In genomic region chr5:91397791-91398190, GRCh38 we compare ENCODE assay signal across 23 cellular contexts. TPM values are rescaled to one million over a fixed set of nuclear protein-coding genes. Genes with fewer than 3 reads are reported as not detected.
DNase-seq lines count a peak whose midpoint lies in the region; ATAC-seq and TF ChIP-seq lines count a peak whose summit lies in the region.
"Had no signal": no experiment of that assay in that cellular context is flagged by ENCODE, and none has a peak within 500 bp of the region (broad histone marks: within the 10 kb centered on the region; RNA-seq: fewer than 3 reads in every experiment).

No MANE protein-coding gene starts in this region.

- no peaks in the 10 kb centered on the region for H3K36me3 Mint-ChIP-seq in activated T-cell treated with anti-CD3 and anti-CD28 coated beads, Interleukin-2, amount 50 U/mL, for 72 hours (ENCODE audit: insufficient read depth in 2 of 2)
- no peaks in the 10 kb centered on the region for H3K36me3 Mint-ChIP-seq in stimulated activated effector memory CD8-positive, alpha-beta T cell treated with anti-CD3 and anti-CD28 coated beads, Interleukin-12 subunit alpha, Interleukin-12 subunit beta, amount 100 ng/mL, for 72 hours
- H3K36me3 Mint-ChIP-seq: CD4-positive, CD25-positive, alpha-beta regulatory T cell had no signal

- H3K79me2 ChIP-seq in KMS-11 (ENCODE audit: insufficient read depth, low read depth) = no peaks in the 10 kb centered on the region

- peaks cover 13% of the 10 kb centered on the region for H3K4me1 ChIP-seq in KMS-11 (ENCODE audit: low read depth, poor library complexity, severe bottlenecking)
- H3K4me1 ChIP-seq: right lobe of liver had no signal

- no peak overlapping the region for H3K4me3 ChIP-seq in KMS-11 (IDR thresholded peaks at IDR 0.05; ENCODE audit: insufficient read depth, low read depth, low read length)
- H3K4me3 ChIP-seq: cardiac muscle cell, right lobe of liver had no signal

- no peaks in the 10 kb centered on the region for H3K9me3 Mint-ChIP-seq in activated T-cell treated with anti-CD3 and anti-CD28 coated beads, Interleukin-2, amount 50 U/mL, for 72 hours
- H3K9me3 Mint-ChIP-seq in stimulated activated effector memory CD8-positive, alpha-beta T cell treated with anti-CD3 and anti-CD28 coated beads, Interleukin-12 subunit alpha, Interleukin-12 subunit beta, amount 100 ng/mL, for 72 hours = no peaks in the 10 kb centered on the region
- H3K9me3 Mint-ChIP-seq: CD4-positive, CD25-positive, alpha-beta regulatory T cell had no signal

- H4K20me1 ChIP-seq in KMS-11 (ENCODE audit: insufficient read depth) = no peaks in the 10 kb centered on the region

- H3K27me3 Mint-ChIP-seq in activated T-cell treated with anti-CD3 and anti-CD28 coated beads, Interleukin-2, amount 50 U/mL, for 72 hours (ENCODE audit: low read depth) = no peaks in the 10 kb centered on the region
- H3K27me3 Mint-ChIP-seq: activated CD4-positive, alpha-beta T cell treated with anti-CD3 and anti-CD28 coated beads for 36 hours; CD4-positive, CD25-positive, alpha-beta regulatory T cell had no signal

- DNase-seq in activated T-cell treated with anti-CD3 and anti-CD28 coated beads, Interleukin-2, amount 50 U/mL, for 72 hours = no peak
- DNase-seq in activated T-cell treated with anti-CD3 and anti-CD28 coated beads, Interleukin-2, amount 50 U/mL, for 48 hours = no peak
- DNase-seq in stimulated activated effector memory CD8-positive, alpha-beta T cell treated with anti-CD3 and anti-CD28 coated beads, Interleukin-12 subunit alpha, Interleukin-12 subunit beta, amount 100 ng/mL, for 72 hours (ENCODE audit: low spot score in 2 of 2) = no peak
- DNase-seq in NCI-H345 treated with DMSO at 0.1 percent for 48 hours (lab: John Stamatoyannopoulos, UW; ENCODE audit: unreplicated experiment) = no peak
- DNase-seq in activated effector memory CD4-positive, alpha-beta T cell treated with Interleukin-2 at 50 U/mL for 16 hours = no peak
- no peak for DNase-seq in stimulated activated CD4-positive, alpha-beta T cell treated with anti-CD3 and anti-CD28 coated beads, Interleukin-2, amount 100 ng/mL, for 24 hours
- DNase-seq: ACHN; activated CD4-positive, alpha-beta T cell treated with anti-CD3 and anti-CD28 coated beads for 36 hours; activated T-cell treated with anti-CD3 and anti-CD28 coated beads, Interleukin-2, amount 50 U/mL, for 1 hour; DMS79 treated with DMSO at 0.1 percent for 48 hours; effector CD4-positive, alpha-beta T cell; kidney glomerular epithelial cell; midbrain; NCI-H146; NCI-H2227 treated with DMSO at 0.1 percent for 48 hours; right lobe of liver; substantia nigra had no signal

- no peaks in the 10 kb centered on the region for H3K36me3 ChIP-seq in KMS-11 (ENCODE audit: insufficient read depth)
- H3K36me3 ChIP-seq: cardiac muscle cell, neutrophil, right lobe of liver had no signal

- no peak overlapping the region for H3K4me3 Mint-ChIP-seq in activated T-cell treated with anti-CD3 and anti-CD28 coated beads, Interleukin-2, amount 50 U/mL, for 72 hours
- no peak overlapping the region for H3K4me3 Mint-ChIP-seq in stimulated activated effector memory CD8-positive, alpha-beta T cell treated with anti-CD3 and anti-CD28 coated beads, Interleukin-12 subunit alpha, Interleukin-12 subunit beta, amount 100 ng/mL, for 72 hours
- H3K4me3 Mint-ChIP-seq: activated CD4-positive, alpha-beta T cell treated with anti-CD3 and anti-CD28 coated beads for 36 hours; CD4-positive, CD25-positive, alpha-beta regulatory T cell had no signal

- H2AFZ ChIP-seq in KMS-11 (ENCODE audit: low read depth) = no peak overlapping the region

- H3K27me3 ChIP-seq in KMS-11 (ENCODE audit: insufficient read depth, low read depth) = no peaks in the 10 kb centered on the region
- H3K27me3 ChIP-seq: cardiac muscle cell, neutrophil, right lobe of liver had no signal

- H3K9ac ChIP-seq in KMS-11 = no peak overlapping the region

- H3K4me2 ChIP-seq in KMS-11 = peak overlapping the region; percentile 39; the same call in 1 of the 2 replicates

- no peak for TF ChIP-seq CTCF in KMS-11 (conservative IDR thresholded peaks at IDR 0.05; ENCODE audit: low read depth, low read length)

- ATAC-seq in activated T-cell treated with anti-CD3 and anti-CD28 coated beads, Interleukin-2, amount 50 U/mL, for 72 hours (replicated peaks in 1 of 2) = no peak
- peak; percentile 85 for ATAC-seq in HG02610 (IDR thresholded peaks at IDR 0.05; ENCODE audit: unreplicated experiment)
- no peak for ATAC-seq in stimulated activated effector memory CD8-positive, alpha-beta T cell treated with anti-CD3 and anti-CD28 coated beads, Interleukin-12 subunit alpha, Interleukin-12 subunit beta, amount 100 ng/mL, for 72 hours
- ATAC-seq: activated CD4-positive, alpha-beta T cell treated with anti-CD3 and anti-CD28 coated beads for 36 hours; right lobe of liver; Right ventricle myocardium inferior had no signal

- H3K27ac Mint-ChIP-seq in activated T-cell treated with anti-CD3 and anti-CD28 coated beads, Interleukin-2, amount 50 U/mL, for 72 hours = peak overlapping the region; percentile 25
- H3K27ac Mint-ChIP-seq in stimulated activated effector memory CD8-positive, alpha-beta T cell treated with anti-CD3 and anti-CD28 coated beads, Interleukin-12 subunit alpha, Interleukin-12 subunit beta, amount 100 ng/mL, for 72 hours = peak overlapping the region; percentile 13
- H3K27ac Mint-ChIP-seq: activated CD4-positive, alpha-beta T cell treated with anti-CD3 and anti-CD28 coated beads for 36 hours had no signal

- peaks cover 7% of the 10 kb centered on the region for H3K4me1 Mint-ChIP-seq in activated T-cell treated with anti-CD3 and anti-CD28 coated beads, Interleukin-2, amount 50 U/mL, for 72 hours (ENCODE audit: low read depth)
- H3K4me1 Mint-ChIP-seq in stimulated activated effector memory CD8-positive, alpha-beta T cell treated with anti-CD3 and anti-CD28 coated beads, Interleukin-12 subunit alpha, Interleukin-12 subunit beta, amount 100 ng/mL, for 72 hours = peaks cover 13% of the 10 kb centered on the region

- no peak overlapping the region for H3K27ac ChIP-seq in KMS-11
- H3K27ac ChIP-seq: cardiac muscle cell, neutrophil, right lobe of liver had no signal

RNA-seq across cellular contexts. Expression of gene ARRDC3, which starts 14.7 kb away (rescaled TPM):
- 10 to 100 TPM; 12.8 to 21.1 TPM for total RNA-seq in activated T-cell treated with anti-CD3 and anti-CD28 coated beads, Interleukin-2, amount 50 U/mL, for 72 hours
